In the genomic region with DNA sequence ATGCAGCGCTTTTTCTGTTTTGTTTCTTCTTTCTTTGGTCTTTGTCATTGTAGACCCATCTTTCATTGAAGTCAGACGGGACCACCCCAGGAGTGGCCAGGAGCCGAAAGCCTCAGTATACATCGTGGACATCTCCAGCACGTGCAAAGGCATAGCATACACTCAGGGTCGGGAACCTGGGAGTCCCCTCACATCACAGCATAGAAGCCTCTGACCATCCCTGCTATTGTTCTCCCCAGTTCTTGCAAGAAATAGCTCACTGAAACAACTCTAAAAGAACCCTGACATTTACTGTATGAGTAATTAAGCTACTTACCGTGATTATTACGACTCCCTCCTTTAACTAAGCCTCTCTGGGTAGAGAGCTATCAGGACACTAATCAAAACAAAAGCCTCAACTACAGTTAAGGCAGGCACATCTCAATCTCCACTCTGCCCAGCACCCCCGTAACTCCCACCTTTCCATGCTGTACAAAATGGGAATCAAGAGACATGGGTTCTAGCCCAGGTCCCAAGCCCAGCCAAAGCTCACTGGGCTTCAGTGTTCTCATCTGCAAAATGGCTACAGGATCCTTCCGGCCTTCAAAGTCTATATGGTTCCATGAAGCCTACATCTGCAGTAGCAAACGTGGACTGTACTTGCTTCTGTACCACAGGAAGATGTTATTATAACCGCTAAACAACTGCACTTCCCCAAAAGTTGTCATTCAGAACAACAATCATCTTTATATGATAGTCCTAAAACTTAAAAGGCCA, we compare ENCODE assay signal across 11 cellular contexts. TPM values are rescaled to one million over a fixed set of nuclear protein-coding genes. Genes with fewer than 3 reads are reported as not detected.
DNase-seq lines count a peak whose midpoint lies in the region; ATAC-seq, FAIRE-seq and TF ChIP-seq lines count a peak whose summit lies in the region.
"Had no signal": no experiment of that assay in that cellular context is flagged by ENCODE, and none has a peak within 500 bp of the region (broad histone marks: within the 10 kb centered on the region; RNA-seq: fewer than 3 reads in every experiment).

No MANE protein-coding gene starts in this region.

- H3K27ac Mint-ChIP-seq in neural progenitor cell, result no peak overlapping the region

- WGBS in testis, 2 donors, result 76 to 79% methylated on average over 12 of the region's 12 CpGs

- no peak for FAIRE-seq in HTR-8/SVneo (lab: Jason Lieb, UNC)

- H3K27ac ChIP-seq in neural progenitor cell (no peak overlapping the region), testis (no peak overlapping the region)
- H3K27ac ChIP-seq: VCaP had no signal

- H3K4me1 Mint-ChIP-seq in activated T-cell treated with anti-CD3 and anti-CD28 coated beads, Interleukin-2, amount 50 U/mL, for 4 hours (ENCODE audit: low read depth), result peaks cover 91% of the 10 kb centered on the region
- H3K4me1 Mint-ChIP-seq in neural progenitor cell, result peaks cover 50% of the 10 kb centered on the region

- peaks cover 97% of the 10 kb centered on the region for H3K79me2 ChIP-seq in neural progenitor cell (ENCODE audit: low read depth)

- no peaks in the 10 kb centered on the region for H3K27me3 Mint-ChIP-seq in activated T-cell treated with anti-CD3 and anti-CD28 coated beads, Interleukin-2, amount 50 U/mL, for 4 hours (ENCODE audit: low read depth)
- no peaks in the 10 kb centered on the region for H3K27me3 Mint-ChIP-seq in neural progenitor cell (ENCODE audit: insufficient read depth, low read depth)

- H3K4me3 ChIP-seq in GM12864 (ENCODE audit: low read depth, low read length) (peak overlapping the region; percentile 32; the same call in 1 of the 2 replicates), neural progenitor cell (no peak overlapping the region), testis (no peak overlapping the region)

- peak overlapping the region; percentile 2 for H3K4me2 ChIP-seq in neural progenitor cell

- peaks cover 32% of the 10 kb centered on the region for H3F3A ChIP-seq in neural progenitor cell (ENCODE audit: low read depth)

- H3K9me3 ChIP-seq in neural progenitor cell (ENCODE audit: low read depth) (no peaks in the 10 kb centered on the region), testis (no peaks in the 10 kb centered on the region)

- no peak for DNase-seq in GM12864 (ENCODE audit: low read depth)
- DNase-seq in activated T-cell treated with anti-CD3 and anti-CD28 coated beads, Interleukin-2, amount 50 U/mL, for 4 hours, result no peak
- DNase-seq in neural progenitor cell (ENCODE audit: low spot score), result no peak
- no peak for DNase-seq in NCI-H526 (lab: John Stamatoyannopoulos, UW)
- no peak for DNase-seq in testis
- DNase-seq in HTR-8/SVneo (ENCODE audit: insufficient read length, low spot score), result no peak
- DNase-seq: NCI-H1105 treated with DMSO at 0.1 percent for 48 hours, PC-3 had no signal

- H3K27me3 ChIP-seq in neural progenitor cell (no peaks in the 10 kb centered on the region), testis (no peaks in the 10 kb centered on the region)

- peaks cover 43% of the 10 kb centered on the region for H3K36me3 Mint-ChIP-seq in activated T-cell treated with anti-CD3 and anti-CD28 coated beads, Interleukin-2, amount 50 U/mL, for 4 hours (ENCODE audit: insufficient read depth)
- H3K36me3 Mint-ChIP-seq in neural progenitor cell, result peaks cover 44% of the 10 kb centered on the region

- H3K4me1 ChIP-seq in neural progenitor cell (peaks cover 41% of the 10 kb centered on the region), testis (no peaks in the 10 kb centered on the region)

- no peaks in the 10 kb centered on the region for H3K36me3 ChIP-seq in neural progenitor cell
- H3K36me3 ChIP-seq in testis (ENCODE audit: low read depth, missing control alignments), result no peaks in the 10 kb centered on the region

- H3K9ac ChIP-seq in neural progenitor cell, result no peak overlapping the region

- H3K9me3 Mint-ChIP-seq in activated T-cell treated with anti-CD3 and anti-CD28 coated beads, Interleukin-2, amount 50 U/mL, for 4 hours, result no peaks in the 10 kb centered on the region
- no peaks in the 10 kb centered on the region for H3K9me3 Mint-ChIP-seq in neural progenitor cell

- no peak for TF ChIP-seq POLR2A in testis (IDR thresholded peaks at IDR 0.05)

- intact Hi-C loops in testis (cut with DNase I; ENCODE audit: low total_unique reads), result no loop called here

- ATAC-seq in HG02870 (IDR thresholded peaks at IDR 0.05; ENCODE audit: unreplicated experiment) (peak; percentile 47), GM21529 (IDR thresholded peaks at IDR 0.05; ENCODE audit: unreplicated experiment) (no peak)
- peak; percentile 51 to 62 for ATAC-seq in activated T-cell treated with anti-CD3 and anti-CD28 coated beads, Interleukin-2, amount 50 U/mL, for 4 hours
- ATAC-seq: PC-3 had no signal

- H2AFZ ChIP-seq in neural progenitor cell (replicated peaks), result no peak overlapping the region

- TF ChIP-seq CTCF in GM12864 (IDR thresholded peaks at IDR 0.05; ENCODE audit: low read depth, low read length, missing control alignments) (no peak), neural progenitor cell (IDR thresholded peaks at IDR 0.05) (no peak), testis (IDR thresholded peaks at IDR 0.05) (no peak)

- peaks cover 91% of the 10 kb centered on the region for H4K20me1 ChIP-seq in neural progenitor cell (ENCODE audit: low read depth)

- H3K4me3 Mint-ChIP-seq in activated T-cell treated with anti-CD3 and anti-CD28 coated beads, Interleukin-2, amount 50 U/mL, for 4 hours, result peak overlapping the region; percentile 69
- H3K4me3 Mint-ChIP-seq in neural progenitor cell, result no peak overlapping the region

RNA-seq across cellular contexts. Expression of gene CCDC88C, which starts 6.7 kb away (rescaled TPM):
- 10 to 100 TPM; 50.3 to 60.2 (median 58.2) TPM for total RNA-seq in activated T-cell treated with anti-CD3 and anti-CD28 coated beads, Interleukin-2, amount 50 U/mL, for 4 hours
- total RNA-seq in neural progenitor cell (ENCODE audit: low replicate concordance) (17.8 and 34.8 TPM in 2 replicates), testis (10 to 100 TPM; 47.4 to 51.3 TPM)
- 36.5 TPM for polyA plus RNA-seq in testis (ENCODE audit: insufficient read depth, low read depth, low replicate concordance)
